ENCODE assay signal across 19 cellular contexts in genomic region chr16:81310045-81310644, GRCh38. TPM values are rescaled to one million over a fixed set of nuclear protein-coding genes. Genes with fewer than 3 reads are reported as not detected.
DNase-seq lines count a peak whose midpoint lies in the region; ATAC-seq lines count a peak whose summit lies in the region.
"Had no signal": no experiment of that assay in that cellular context is flagged by ENCODE, and none has a peak within 500 bp of the region (broad histone marks: within the 10 kb centered on the region; RNA-seq: fewer than 3 reads in every experiment).

No MANE protein-coding gene starts in this region.

- H3K27me3 Mint-ChIP-seq in activated naive CD4-positive, alpha-beta T cell treated with anti-CD3 and anti-CD28 coated beads, Interleukin-2, amount 10 ng/mL, durations not matched to agents 7 days and 5 days: no peaks in the 10 kb centered on the region
- H3K27me3 Mint-ChIP-seq in activated T-helper 17 cell treated with anti-CD3 and anti-CD28 coated beads, Interleukin-2, amount 50 U/mL, for 72 hours: no peaks in the 10 kb centered on the region

- CTCF ChIA-PET in activated naive CD4-positive, alpha-beta T cell treated with anti-CD3 and anti-CD28 coated beads, Interleukin-2, amount 10 ng/mL, durations not matched to agents 7 days and 5 days (lab: Charles Lee): interaction anchor here (0.6 kb wide), 1 partner anchor 49 kb away, joined by 3 read pairs; no protein-coding TSS in a partner anchor

- H3K9me3 Mint-ChIP-seq in activated naive CD4-positive, alpha-beta T cell treated with anti-CD3 and anti-CD28 coated beads, Interleukin-2, amount 50 U/mL, for 72 hours: no peaks in the 10 kb centered on the region
- no peaks in the 10 kb centered on the region for H3K9me3 Mint-ChIP-seq in activated naive CD4-positive, alpha-beta T cell treated with anti-CD3 and anti-CD28 coated beads, Interleukin-2, amount 10 ng/mL, durations not matched to agents 7 days and 5 days
- no peaks in the 10 kb centered on the region for H3K9me3 Mint-ChIP-seq in activated T-helper 17 cell treated with anti-CD3 and anti-CD28 coated beads, Interleukin-2, amount 50 U/mL, for 72 hours

- peaks cover 6 to 13% of the 10 kb centered on the region in 2 donors for H3K36me3 Mint-ChIP-seq in activated naive CD4-positive, alpha-beta T cell treated with anti-CD3 and anti-CD28 coated beads, Interleukin-2, amount 50 U/mL, for 72 hours
- H3K36me3 Mint-ChIP-seq in activated naive CD4-positive, alpha-beta T cell treated with anti-CD3 and anti-CD28 coated beads, Interleukin-2, amount 10 ng/mL, durations not matched to agents 7 days and 5 days: peaks cover 20% of the 10 kb centered on the region
- H3K36me3 Mint-ChIP-seq in activated T-helper 17 cell treated with anti-CD3 and anti-CD28 coated beads, Interleukin-2, amount 50 U/mL, for 72 hours (ENCODE audit: low read depth): peaks cover 10% of the 10 kb centered on the region

- H3K27ac Mint-ChIP-seq in activated naive CD4-positive, alpha-beta T cell treated with anti-CD3 and anti-CD28 coated beads, Interleukin-2, amount 50 U/mL, for 72 hours: peak overlapping the region in 1 of 2 donors; percentile 36
- no peak overlapping the region for H3K27ac Mint-ChIP-seq in activated naive CD4-positive, alpha-beta T cell treated with anti-CD3 and anti-CD28 coated beads, Interleukin-2, amount 10 ng/mL, durations not matched to agents 7 days and 5 days
- peak overlapping the region; percentile 65 for H3K27ac Mint-ChIP-seq in activated T-helper 17 cell treated with anti-CD3 and anti-CD28 coated beads, Interleukin-2, amount 50 U/mL, for 72 hours

- ATAC-seq in activated naive CD4-positive, alpha-beta T cell treated with anti-CD3 and anti-CD28 coated beads, Interleukin-2, amount 50 U/mL, for 72 hours: peak; percentile 30 to 64
- peak; percentile 62 for ATAC-seq in activated T-helper 17 cell treated with anti-CD3 and anti-CD28 coated beads, Interleukin-2, amount 50 U/mL, for 72 hours (replicated peaks)
- ATAC-seq in stimulated activated naive CD8-positive, alpha-beta T cell treated with anti-CD3 and anti-CD28 coated beads, Interleukin-15, Interleukin-2, amounts not matched to agents 100 U/mL and 50 U/mL, for 24 hours: peak; percentile 70
- ATAC-seq in HG02981 (IDR thresholded peaks at IDR 0.05; ENCODE audit: unreplicated experiment): no peak

- DNase-seq in activated CD4-positive, alpha-beta T cell treated with anti-CD3 and anti-CD28 coated beads for 48 hours: peak; percentile 12
- no peak for DNase-seq in activated CD4-positive, alpha-beta T cell treated with anti-CD3 and anti-CD28 coated beads, Interleukin-2, amount 50 U/mL, for 4 hours
- no peak for DNase-seq in activated naive CD4-positive, alpha-beta T cell treated with anti-CD3 and anti-CD28 coated beads, Interleukin-2, amount 50 U/mL, for 72 hours (ENCODE audit: low spot score in 2 of 2)
- no peak for DNase-seq in activated naive CD4-positive, alpha-beta T cell treated with anti-CD3 and anti-CD28 coated beads, Interleukin-2, amount 10 ng/mL, durations not matched to agents 7 days and 5 days
- DNase-seq in stimulated activated naive CD8-positive, alpha-beta T cell treated with anti-CD3 and anti-CD28 coated beads, Interleukin-15, Interleukin-2, amounts not matched to agents 100 U/mL and 50 U/mL, for 24 hours: no peak
- no peak for DNase-seq in effector CD8-positive, alpha-beta T cell (lab: John Stamatoyannopoulos, UW)
- DNase-seq: C1 segment of cervical spinal cord, DMS 273 treated with DMSO at 0.1 percent for 48 hours, GDM1, GM23248, HCEC 1CT, NCI-H1417 treated with DMSO at 0.1 percent for 48 hours, NCI-H2029, NCI-H2171 treated with DMSO at 0.1 percent for 48 hours, NCI-H510A, NCI-H774, PC-9 had no signal

- H3K4me1 Mint-ChIP-seq in activated naive CD4-positive, alpha-beta T cell treated with anti-CD3 and anti-CD28 coated beads, Interleukin-2, amount 10 ng/mL, durations not matched to agents 7 days and 5 days: peaks cover 19% of the 10 kb centered on the region
- H3K4me1 Mint-ChIP-seq in activated T-helper 17 cell treated with anti-CD3 and anti-CD28 coated beads, Interleukin-2, amount 50 U/mL, for 72 hours: peaks cover 34% of the 10 kb centered on the region

- H3K4me3 Mint-ChIP-seq in activated naive CD4-positive, alpha-beta T cell treated with anti-CD3 and anti-CD28 coated beads, Interleukin-2, amount 10 ng/mL, durations not matched to agents 7 days and 5 days: no peak overlapping the region
- peak overlapping the region; percentile 43 for H3K4me3 Mint-ChIP-seq in activated T-helper 17 cell treated with anti-CD3 and anti-CD28 coated beads, Interleukin-2, amount 50 U/mL, for 72 hours

RNA-seq across cellular contexts. Expression of gene GAN, which starts 4.6 kb away (rescaled TPM):
- 10 to 100 TPM; 12.8 to 15.7 TPM for total RNA-seq in activated naive CD4-positive, alpha-beta T cell treated with anti-CD3 and anti-CD28 coated beads, Interleukin-2, amount 50 U/mL, for 72 hours
- 10 to 100 TPM; 12.6 to 23.5 TPM for total RNA-seq in activated T-helper 17 cell treated with anti-CD3 and anti-CD28 coated beads, Interleukin-2, amount 50 U/mL, for 72 hours
